In genomic region chr7:100120518-100121085, GRCh38 we compare ENCODE assay signal across 8 cellular contexts. TPM values are rescaled to one million over a fixed set of nuclear protein-coding genes. Genes with fewer than 3 reads are reported as not detected.
DNase-seq lines count a peak whose midpoint lies in the region; ATAC-seq lines count a peak whose summit lies in the region.

No MANE protein-coding gene starts in this region.

- no peak for DNase-seq in Jurkat, Clone E6-1 (ENCODE audit: low read depth, low spot score)
- DNase-seq in caudate nucleus (lab: John Stamatoyannopoulos, UW) (no peak), SK-N-DZ (ENCODE audit: low spot score) (no peak), D341Med (ENCODE audit: low spot score) (no peak)

- peak overlapping the region; percentile 89 for H3K4me3 ChIP-seq in ACC112 (ENCODE audit: low read depth, low read length)
- H3K4me3 ChIP-seq in Jurkat, Clone E6-1 (ENCODE audit: low read length) = peak overlapping the region; percentile 80
- peak overlapping the region; percentile 93 to 98 for H3K4me3 ChIP-seq in muscle layer of duodenum (ENCODE audit: low read depth in 1 of 2, low read length in 2 of 2)

- H3K9me3 ChIP-seq in muscle layer of duodenum (ENCODE audit: control insufficient read depth in 1 of 2, low read length in 2 of 2) = no peaks in the 10 kb centered on the region

- peaks cover 10% of the 10 kb centered on the region for H3K79me2 ChIP-seq in ACC112 (ENCODE audit: control insufficient read depth, insufficient read depth, low read length, unreplicated experiment)

- H3K27ac ChIP-seq in ACC112 (ENCODE audit: low read depth, low read length) (0 out of 2 replicates have a peak overlapping the region, but pooled peaks have one; percentile 6), caudate nucleus (ENCODE audit: low read depth, low read length) (peak overlapping the region; percentile 69), muscle layer of duodenum (ENCODE audit: low read length) (peak overlapping the region; percentile 95)

- H3K36me3 ChIP-seq in ACC112 (ENCODE audit: insufficient read depth, low read length) (no peaks in the 10 kb centered on the region), muscle layer of duodenum (ENCODE audit: control insufficient read depth in 1 of 2, insufficient read depth in 2 of 2, low read length in 2 of 2) (no peaks in the 10 kb centered on the region)

- peaks cover 10% of the 10 kb centered on the region for H3K4me1 ChIP-seq in ACC112 (ENCODE audit: control insufficient read depth, insufficient read depth, low read length, unreplicated experiment)
- H3K4me1 ChIP-seq in muscle layer of duodenum (ENCODE audit: control insufficient read depth in 1 of 2, insufficient read depth in 2 of 2, low read length in 2 of 2) = peaks cover 13 to 18% of the 10 kb centered on the region in 2 donors

- H3K27me3 ChIP-seq in ACC112 (ENCODE audit: insufficient read depth, low read length) = no peaks in the 10 kb centered on the region
- H3K27me3 ChIP-seq in muscle layer of duodenum (ENCODE audit: low read depth, low read length) = no peaks in the 10 kb centered on the region

- ATAC-seq in GM19455 (IDR thresholded peaks at IDR 0.05; ENCODE audit: unreplicated experiment) = no peak
- ATAC-seq in HG03095 (IDR thresholded peaks at IDR 0.05; ENCODE audit: unreplicated experiment) = no peak

- H2AFZ ChIP-seq in ACC112 (ENCODE audit: low read length, unreplicated experiment) = peak overlapping the region; percentile 83

RNA-seq across cellular contexts. Expression of gene CNPY4, which starts 1.2 kb away (rescaled TPM):
- 15.5 TPM for polyA plus RNA-seq in Jurkat, Clone E6-1 (2012; ENCODE audit: insufficient read depth, insufficient read length)
- polyA plus RNA-seq in SK-N-DZ (2014; cell fraction: cytosol; rRNA removed) = 21.9 and 22.6 TPM in 2 replicates
- 12.4 and 22.5 TPM in 2 replicates for polyA plus RNA-seq in SK-N-DZ (2014; cell fraction: nucleus; rRNA removed)

RNA-seq across cellular contexts. Expression of gene TAF6, which starts 1.4 kb away (rescaled TPM):
- 94.9 TPM for polyA plus RNA-seq in Jurkat, Clone E6-1 (2012; ENCODE audit: insufficient read depth, insufficient read length)
- polyA plus RNA-seq in SK-N-DZ (2014; cell fraction: cytosol; rRNA removed) = 76.5 and 98.2 TPM in 2 replicates
- 92.4 and 94.5 TPM in 2 replicates for polyA plus RNA-seq in SK-N-DZ (2014; cell fraction: nucleus; rRNA removed)

RNA-seq across cellular contexts. Expression of gene MBLAC1, which starts 6.2 kb away (rescaled TPM):
- 2.1 TPM for polyA plus RNA-seq in Jurkat, Clone E6-1 (2012; ENCODE audit: insufficient read depth, insufficient read length)
- polyA plus RNA-seq in SK-N-DZ (2014; cell fraction: cytosol; rRNA removed) = 0.54 and 3.1 TPM in 2 replicates
- 0.84 and 4.4 TPM in 2 replicates for polyA plus RNA-seq in SK-N-DZ (2014; cell fraction: nucleus; rRNA removed)

RNA-seq across cellular contexts. Expression of gene AP4M1, which starts 19.2 kb away (rescaled TPM):
- polyA plus RNA-seq in Jurkat, Clone E6-1 (2012; ENCODE audit: insufficient read depth, insufficient read length) = 35.9 TPM
- 39.4 and 39.9 TPM in 2 replicates for polyA plus RNA-seq in SK-N-DZ (2014; cell fraction: cytosol; rRNA removed)
- 52.2 and 119 TPM in 2 replicates for polyA plus RNA-seq in SK-N-DZ (2014; cell fraction: nucleus; rRNA removed)

RNA-seq across cellular contexts. Expression of gene MCM7, which starts 19.4 kb away (rescaled TPM):
- polyA plus RNA-seq in Jurkat, Clone E6-1 (2012; ENCODE audit: insufficient read depth, insufficient read length) = 476 TPM
- polyA plus RNA-seq in SK-N-DZ (2014; cell fraction: cytosol; rRNA removed) = 527 and 558 TPM in 2 replicates
- polyA plus RNA-seq in SK-N-DZ (2014; cell fraction: nucleus; rRNA removed) = 941 and 957 TPM in 2 replicates

Comparison
In these comparisons a context has a peak if more than half of its experiments do, and no peak if none do; other contexts are left out.
1. H3K27ac ChIP-seq: peak in every context shown above with its lines; median percentile 95 in muscle layer of duodenum; 69 in caudate nucleus; 6 in ACC112.